Comparison of ENCODE assay signal across 8 cellular contexts in genomic region chr11:12692238-12693074, GRCh38. TPM values are rescaled to one million over a fixed set of nuclear protein-coding genes. Genes with fewer than 3 reads are reported as not detected.
DNase-seq lines count a peak whose midpoint lies in the region; ATAC-seq, FAIRE-seq and TF ChIP-seq lines count a peak whose summit lies in the region.

No MANE protein-coding gene starts in this region.

- H3K27me3 ChIP-seq in cardiac muscle cell = no peaks in the 10 kb centered on the region
- H3K27me3 ChIP-seq in effector memory CD4-positive, alpha-beta T cell (replicated peaks; ENCODE audit: control insufficient read depth, insufficient read depth, low read length, poor library complexity, severe bottlenecking) = peaks cover 6% of the 10 kb centered on the region

- no peak for FAIRE-seq in GM12892 (lab: Jason Lieb, UNC)

- no peak for TF ChIP-seq POLR2A in GM12892 (IDR thresholded peaks at IDR 0.05; ENCODE audit: low read depth, low read length)

- peak overlapping the region; percentile 89 for H3K27ac ChIP-seq in cardiac muscle cell
- no peak overlapping the region for H3K27ac ChIP-seq in effector memory CD4-positive, alpha-beta T cell (ENCODE audit: insufficient read depth, low read length, poor library complexity, severe bottlenecking)

- DNase-seq in HT1080 (ENCODE audit: low read depth) = peak; percentile 89
- peak; percentile 71 to 97 for DNase-seq in cardiac muscle cell (ENCODE audit: low read depth in 1 of 2, low spot score in 1 of 2)
- peak; percentile 96 for DNase-seq in posterior vena cava (ENCODE audit: low spot score)
- DNase-seq in NCI-H524 treated with DMSO at 0.1 percent for 48 hours (lab: John Stamatoyannopoulos, UW) = no peak
- DNase-seq in GM12892 (ENCODE audit: insufficient read length) = no peak
- DNase-seq in effector memory CD4-positive, alpha-beta T cell = no peak

- H3K4me1 ChIP-seq in cardiac muscle cell (ENCODE audit: low read depth) = peaks cover 78% of the 10 kb centered on the region
- no peaks in the 10 kb centered on the region for H3K4me1 ChIP-seq in effector memory CD4-positive, alpha-beta T cell (ENCODE audit: control insufficient read depth, insufficient read depth, low read length, poor library complexity, severe bottlenecking)

- H3K36me3 ChIP-seq in cardiac muscle cell = no peaks in the 10 kb centered on the region
- no peaks in the 10 kb centered on the region for H3K36me3 ChIP-seq in effector memory CD4-positive, alpha-beta T cell (ENCODE audit: control insufficient read depth, insufficient read depth, low read length)

- no peaks in the 10 kb centered on the region for H3K9me3 ChIP-seq in cardiac muscle cell (ENCODE audit: low read depth)
- no peaks in the 10 kb centered on the region for H3K9me3 ChIP-seq in effector memory CD4-positive, alpha-beta T cell (ENCODE audit: control insufficient read depth, low read length)

- TF ChIP-seq CTCF in WI38 (IDR thresholded peaks at IDR 0.05; ENCODE audit: low read depth, low read length) (no peak), cardiac muscle cell (IDR thresholded peaks at IDR 0.05; ENCODE audit: low read depth, low read length) (no peak)

- intact Hi-C loops in posterior vena cava (cut with DNase I) = no loop called here

- ATAC-seq in GM18861 (IDR thresholded peaks at IDR 0.05; ENCODE audit: unreplicated experiment) = no peak

- peak overlapping the region; percentile 42 for H3K4me3 ChIP-seq in WI38 (ENCODE audit: low read depth, low read length)
- no peak overlapping the region for H3K4me3 ChIP-seq in cardiac muscle cell
- no peak overlapping the region for H3K4me3 ChIP-seq in effector memory CD4-positive, alpha-beta T cell (ENCODE audit: insufficient read depth, low read depth, low read length, poor library complexity, severe bottlenecking)

RNA-seq across cellular contexts. Expression of gene TEAD1, which starts 18.2 kb away (rescaled TPM):
- total RNA-seq in HT1080 (2014; rRNA removed; shearing (Covaris generic)) = 60.5 and 74.3 TPM in 2 replicates
- polyA plus RNA-seq in HT1080 (2015; cell fraction: cytosol; rRNA removed) = 32.4 and 49.6 TPM in 2 replicates
- polyA plus RNA-seq in HT1080 (2015; cell fraction: nucleus; rRNA removed) = 71.0 and 75.3 TPM in 2 replicates
- total RNA-seq in cardiac muscle cell (73.9 and 105 TPM in 2 replicates), posterior vena cava (10 to 100 TPM; 56.5 to 59.2 TPM)
- polyA plus RNA-seq in cardiac muscle cell = 45.9 and 52.0 TPM in 2 replicates
- polyA plus RNA-seq in GM12892 (2012; ENCODE audit: missing spikeins) = 7.1 TPM

Comparison
In these comparisons a context has a peak if more than half of its experiments do, and no peak if none do; other contexts are left out.
1. DNase-seq: peak in HT1080 (single experiment), cardiac muscle cell (2 of 2) and posterior vena cava (single experiment); none in NCI-H524 treated with DMSO at 0.1 percent for 48 hours (single experiment), GM12892 (single experiment) and effector memory CD4-positive, alpha-beta T cell (0 of 3).